Comparison of ENCODE assay signal across 7 cellular contexts in genomic region chr1:160916666-160917065, GRCh38. TPM values are rescaled to one million over a fixed set of nuclear protein-coding genes. Genes with fewer than 3 reads are reported as not detected.
"Had no signal": no experiment of that assay in that cellular context is flagged by ENCODE, and none has a peak within 500 bp of the region (broad histone marks: within the 10 kb centered on the region; RNA-seq: fewer than 3 reads in every experiment).

No MANE protein-coding gene starts in this region.

- H2AFZ ChIP-seq: GM23338 had no signal

- DNase-seq: H9, HCEC 1CT, IMR-90, KG1 had no signal

- H3K4me2 ChIP-seq: GM23338 had no signal

- ATAC-seq: GM23338, K562 had no signal

- H3K4me3 ChIP-seq: GM23338, K562 had no signal

RNA-seq across cellular contexts. Expression of gene ITLN1, which starts 31.7 kb away (rescaled TPM):
- total RNA-seq: GM23338, H1, H9, IMR-90, K562 had no signal

RNA-seq across cellular contexts. Expression of gene ITLN2, which starts 37.9 kb away (rescaled TPM):
- total RNA-seq: IMR-90, K562 had no signal

RNA-seq across cellular contexts. Expression of gene CD244, which starts 54.0 kb away (rescaled TPM):
- total RNA-seq: GM23338, H1, H9, IMR-90, K562 had no signal
